ENCODE assay signal across 8 cellular contexts in the genomic region with DNA sequence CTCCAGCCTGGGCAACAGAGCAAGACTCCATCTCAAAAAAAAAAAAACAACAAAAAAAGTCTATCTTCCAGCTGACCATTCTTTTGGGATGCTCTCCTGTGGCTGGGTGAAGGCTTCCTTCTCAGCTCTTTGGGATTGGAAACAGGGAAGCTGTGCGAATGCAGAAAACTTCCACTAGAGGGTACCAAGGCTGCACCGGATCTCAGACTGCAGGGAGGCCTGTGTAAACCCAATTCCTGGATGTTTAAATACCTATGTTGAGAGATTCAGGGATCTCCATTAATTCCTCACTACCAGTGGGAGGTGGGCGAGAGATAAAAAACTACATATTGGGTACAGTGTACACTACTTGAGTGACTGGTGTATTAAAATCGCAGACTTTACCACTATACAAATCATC. TPM values are rescaled to one million over a fixed set of nuclear protein-coding genes. Genes with fewer than 3 reads are reported as not detected.
DNase-seq lines count a peak whose midpoint lies in the region; ATAC-seq, FAIRE-seq and TF ChIP-seq lines count a peak whose summit lies in the region.
"Not testable (repeated sequence)": the region's sequence is repeated elsewhere in the genome, so short reads cannot be mapped to it uniquely, and the experiment has no call there.

No MANE protein-coding gene starts in this region.

- FAIRE-seq in RCC 7860 (lab: Jason Lieb, UNC): peak; percentile 60

- H3K27ac ChIP-seq in adrenal gland, esophagus squamous epithelium, psoas muscle: not testable (repeated sequence)

- intact Hi-C loops in adrenal gland (cut with DNase I); esophagus squamous epithelium (cut with DNase I): not testable (repeated sequence)
- intact Hi-C loops in psoas muscle (cut with DNase I): loop anchor here in 1 of 2 donors (5.0 kb wide), 1 partner anchor 117 kb away; no protein-coding TSS in a partner anchor

- not testable (repeated sequence) for H3K9me3 ChIP-seq in MG63; adrenal gland (replicated peaks in 1 of 3); esophagus squamous epithelium; psoas muscle

- peak; percentile 47 to 62 (median 54) for ATAC-seq in psoas muscle

- not testable (repeated sequence) for H3K27me3 ChIP-seq in MG63; adrenal gland; esophagus squamous epithelium; psoas muscle (ENCODE audit: insufficient read depth in 3 of 3, low read length in 2 of 3)

- DNase-seq in AG10803 (ENCODE audit: low read depth) (peak; percentile 39), MG63 (peak; percentile 15), RCC 7860 (ENCODE audit: low spot score) (peak; percentile 62), adrenal gland (peak in 1 of 7 donors; percentile 25), kidney glomerular epithelial cell (lab: John Stamatoyannopoulos, UW) (peak; percentile 13)
- not testable (repeated sequence) for DNase-seq in esophagus squamous epithelium (lab: John Stamatoyannopoulos, UW); psoas muscle

- H3K4me1 ChIP-seq in adrenal gland (replicated peaks in 1 of 2) (peaks cover 9 to 13% of the 10 kb centered on the region in 2 donors), esophagus squamous epithelium (peaks cover 3 to 35% (median 5%) of the 10 kb centered on the region in 3 donors), psoas muscle (peaks cover 12% of the 10 kb centered on the region)

- TF ChIP-seq CTCF in AG10803 (conservative IDR thresholded peaks at IDR 0.05; ENCODE audit: low read length): peak; percentile 45
- peak; percentile 39 for TF ChIP-seq CTCF in GM12872 (IDR thresholded peaks at IDR 0.05; ENCODE audit: insufficient read depth, low read depth, low read length)
- TF ChIP-seq CTCF in adrenal gland (IDR thresholded peaks at IDR 0.05): peak; percentile 26 to 57 (median 42)
- TF ChIP-seq CTCF in esophagus squamous epithelium (IDR thresholded peaks at IDR 0.05): peak; percentile 11 to 45 (median 29)
- peak; percentile 52 for TF ChIP-seq CTCF in psoas muscle (IDR thresholded peaks at IDR 0.05)

- 47 to 57% (median 51%) methylated on average over 4 of the region's 4 CpGs for WGBS in adrenal gland, 4 donors
- WGBS in esophagus squamous epithelium, 2 donors: 48 to 100% methylated on average over 2 to 4 of the region's 4 CpGs
- WGBS in psoas muscle, 3 donors: 60 to 71% (median 67%) methylated on average over 3 to 4 of the region's 4 CpGs

- not testable (repeated sequence) for H3K36me3 ChIP-seq in MG63; adrenal gland (replicated peaks in 1 of 2); esophagus squamous epithelium; psoas muscle (ENCODE audit: insufficient read depth in 1 of 2, low read depth in 1 of 2)

- TF ChIP-seq POLR2A in adrenal gland (IDR thresholded peaks at IDR 0.05); esophagus squamous epithelium (IDR thresholded peaks at IDR 0.05): not testable (repeated sequence)

- not testable (repeated sequence) for H3K4me3 ChIP-seq in AG10803 (ENCODE audit: low read length); MG63; adrenal gland; esophagus squamous epithelium; psoas muscle

RNA-seq across cellular contexts. Expression of gene NPEPPS, which starts 30.3 kb away (rescaled TPM):
- 48.9 and 50.4 TPM in 2 replicates for total RNA-seq in MG63 (2014; rRNA removed; shearing (Covaris generic); ENCODE audit: low replicate concordance)
- total RNA-seq in adrenal gland: 100 to 1,000 TPM in 6 of 8 donors, 10 to 100 TPM in 2; 82.0 to 187 (median 139) TPM
- 10 to 100 TPM; 37.9 to 87.5 (median 48.8) TPM for polyA plus RNA-seq in adrenal gland
- total RNA-seq in esophagus squamous epithelium: 100 to 1,000 TPM in 3 of 4 donors, 10 to 100 TPM in 1; 91.2 to 216 (median 172) TPM
- 100 to 1,000 TPM; 161 to 218 (median 198) TPM for total RNA-seq in psoas muscle
- 100 to 1,000 TPM in 1 of 3 donors, 10 to 100 TPM in 2; 50.4 to 170 (median 70.5) TPM for polyA plus RNA-seq in psoas muscle
